Comparison of ENCODE assay signal across 13 cellular contexts in the genomic region with DNA sequence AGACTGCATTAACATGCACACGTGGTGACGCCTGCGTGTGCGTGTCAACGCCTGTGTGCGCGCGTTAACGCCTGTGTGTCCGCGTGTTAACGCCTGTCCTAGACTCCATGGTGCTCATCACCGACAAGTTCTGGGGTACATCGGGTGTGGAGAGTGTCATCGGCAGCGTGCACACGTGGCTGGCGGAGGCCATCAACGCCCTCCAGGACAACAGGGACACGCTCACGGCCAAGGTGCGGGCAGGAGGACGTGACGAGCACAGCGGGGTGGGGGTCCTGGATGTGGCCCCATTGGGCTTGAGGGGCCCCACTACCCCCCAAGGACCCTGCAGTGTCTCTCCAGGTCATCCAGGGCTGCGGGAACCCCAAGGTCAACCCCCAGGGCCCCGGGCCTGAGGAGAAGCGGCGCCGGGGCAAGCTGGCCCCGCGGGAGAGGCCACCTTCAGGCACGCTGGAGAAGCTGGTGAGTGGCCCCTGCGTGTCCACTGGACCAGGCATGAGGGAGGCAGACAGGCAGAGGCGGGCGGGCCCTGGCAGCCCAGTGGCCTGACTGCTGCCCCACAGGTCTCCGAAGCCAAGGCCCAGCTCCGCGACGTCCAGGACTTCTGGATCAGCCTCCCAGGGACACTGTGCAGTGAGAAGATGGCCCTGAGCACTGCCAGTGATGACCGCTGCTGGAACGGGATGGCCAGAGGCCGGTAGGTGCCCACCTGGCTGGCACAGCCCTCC. TPM values are rescaled to one million over a fixed set of nuclear protein-coding genes. Genes with fewer than 3 reads are reported as not detected.
A peak's percentile ranks its signal among the peaks of the same experiment; 100 is the strongest.
DNase-seq lines count a peak whose midpoint lies in the region; ATAC-seq and TF ChIP-seq lines count a peak whose summit lies in the region.
"Had no signal": no experiment of that assay in that cellular context is flagged by ENCODE, and none has a peak within 500 bp of the region (broad histone marks: within the 10 kb centered on the region; RNA-seq: fewer than 3 reads in every experiment).

No MANE protein-coding gene starts in this region.

- no peaks in the 10 kb centered on the region for H3K27me3 ChIP-seq in HCT116 (ENCODE audit: insufficient read depth, low read length)
- H3K27me3 ChIP-seq in hepatocyte: no peaks in the 10 kb centered on the region
- no peaks in the 10 kb centered on the region for H3K27me3 ChIP-seq in prostate gland (replicated peaks; ENCODE audit: insufficient read depth)

- peaks cover 0 to 15% of the 10 kb centered on the region in 2 experiments; a peak in 2 of 4 replicates for H3K36me3 ChIP-seq in HCT116 (ENCODE audit: control insufficient read depth in 1 of 2, insufficient read depth in 2 of 2, low read length in 2 of 2)
- H3K36me3 ChIP-seq in hepatocyte (replicated peaks; ENCODE audit: insufficient read depth, low read depth): no peaks in the 10 kb centered on the region
- no peaks in the 10 kb centered on the region for H3K36me3 ChIP-seq in prostate gland

- no peaks in the 10 kb centered on the region for H3K9me3 Mint-ChIP-seq in activated CD4-positive, alpha-beta memory T cell treated with anti-CD3 and anti-CD28 coated beads for 36 hours
- H3K9me3 Mint-ChIP-seq: activated T-cell treated with anti-CD3 and anti-CD28 coated beads, Interleukin-2, amount 50 U/mL, for 72 hours; CD8-positive, alpha-beta T cell; stimulated activated memory B cell treated with anti-CD40 and anti-IgM and Interleukin-4, amounts not matched to agents 10 μg/mL and 1 μg/mL and 100 μg/mL, for 72 hours had no signal

- H3K79me2 ChIP-seq in HCT116 (ENCODE audit: insufficient read depth, low read length) (no peaks in the 10 kb centered on the region), hepatocyte (no peaks in the 10 kb centered on the region)

- intact Hi-C loops in HCT116 (cut with micrococcal nuclease): no loop called here
- intact Hi-C loops in activated CD4-positive, alpha-beta memory T cell treated with anti-CD3 and anti-CD28 coated beads for 36 hours (cut with micrococcal nuclease): no loop called here
- intact Hi-C loops in prostate gland (cut with DNase I): no loop called here

- no TSS peak for BruUV-seq in HCT116 (replicated peaks; lab: Mats Ljungman, UMichigan)

- H3K36me3 Mint-ChIP-seq in activated CD4-positive, alpha-beta memory T cell treated with anti-CD3 and anti-CD28 coated beads for 36 hours: no peaks in the 10 kb centered on the region

- H3K4me1 Mint-ChIP-seq in activated CD4-positive, alpha-beta memory T cell treated with anti-CD3 and anti-CD28 coated beads for 36 hours (ENCODE audit: low read depth): no peaks in the 10 kb centered on the region

- H3K9me3 ChIP-seq in HCT116 (ENCODE audit: control insufficient read depth in 1 of 2, insufficient read depth in 1 of 2, low read depth in 1 of 2, low read length in 2 of 2): no peaks in the 10 kb centered on the region
- no peaks in the 10 kb centered on the region for H3K9me3 ChIP-seq in hepatocyte (ENCODE audit: low read depth)
- no peaks in the 10 kb centered on the region for H3K9me3 ChIP-seq in prostate gland

- H3K27me3 Mint-ChIP-seq in activated CD4-positive, alpha-beta memory T cell treated with anti-CD3 and anti-CD28 coated beads for 36 hours: no peaks in the 10 kb centered on the region
- H3K27me3 Mint-ChIP-seq: stimulated activated memory B cell treated with anti-CD40 and anti-IgM and Interleukin-4, amounts not matched to agents 10 μg/mL and 1 μg/mL and 100 μg/mL, for 72 hours had no signal

- no peak for TF ChIP-seq RAD21 in HCT116 (IDR thresholded peaks at IDR 0.05; ENCODE audit: low read depth)

- H3K9ac ChIP-seq in HCT116 (ENCODE audit: low read length): no peak overlapping the region

- H3K9me2 ChIP-seq in HCT116 (ENCODE audit: insufficient read depth) (no peaks in the 10 kb centered on the region), hepatocyte (replicated peaks; ENCODE audit: insufficient read depth) (no peaks in the 10 kb centered on the region)

- WGBS in hepatocyte (ENCODE audit: low lambda C conversion rate, missing lambda C conversion rate): 98% methylated on average over 38 of the region's 43 CpGs
- 83% methylated on average over 33 of the region's 43 CpGs for WGBS in prostate gland

- no peak overlapping the region for H3K4me3 Mint-ChIP-seq in activated CD4-positive, alpha-beta memory T cell treated with anti-CD3 and anti-CD28 coated beads for 36 hours
- H3K4me3 Mint-ChIP-seq: activated T-cell treated with anti-CD3 and anti-CD28 coated beads, Interleukin-2, amount 50 U/mL, for 72 hours; CD8-positive, alpha-beta T cell; stimulated activated memory B cell treated with anti-CD40 and anti-IgM and Interleukin-4, amounts not matched to agents 10 μg/mL and 1 μg/mL and 100 μg/mL, for 72 hours had no signal

- H3K4me3 ChIP-seq in HCT116 (replicated peaks in 1 of 2; ENCODE audit: low read depth in 1 of 2, low read length in 2 of 2): no peak overlapping the region
- no peak overlapping the region for H3K4me3 ChIP-seq in hepatocyte
- H3K4me3 ChIP-seq in prostate gland: no peak overlapping the region

- DNase-seq in HCT116 (ENCODE audit: low read depth, low spot score) (no peak), hepatocyte (ENCODE audit: low spot score) (peak; percentile 3), prostate gland (ENCODE audit: low spot score) (peak; percentile 3), NK-92 (lab: John Stamatoyannopoulos, UW; ENCODE audit: unreplicated experiment) (no peak)
- DNase-seq in activated CD4-positive, alpha-beta memory T cell treated with anti-CD3 and anti-CD28 coated beads for 36 hours: peak; percentile 3
- DNase-seq: activated T-cell treated with anti-CD3 and anti-CD28 coated beads, Interleukin-2, amount 50 U/mL, for 72 hours; effector CD4-positive, alpha-beta T cell; midbrain had no signal

- TF ChIP-seq POLR2A in HCT116 (IDR thresholded peaks at IDR 0.05; ENCODE audit: borderline replicate concordance, extremely low read depth, insufficient read depth, insufficient read length) (no peak), prostate gland (IDR thresholded peaks at IDR 0.05) (no peak)

- no peak overlapping the region for H3K27ac Mint-ChIP-seq in activated CD4-positive, alpha-beta memory T cell treated with anti-CD3 and anti-CD28 coated beads for 36 hours
- H3K27ac Mint-ChIP-seq: activated T-cell treated with anti-CD3 and anti-CD28 coated beads, Interleukin-2, amount 50 U/mL, for 72 hours; CD8-positive, alpha-beta T cell; stimulated activated memory B cell treated with anti-CD40 and anti-IgM and Interleukin-4, amounts not matched to agents 10 μg/mL and 1 μg/mL and 100 μg/mL, for 72 hours had no signal

- H3K4me1 ChIP-seq in HCT116 (ENCODE audit: control insufficient read depth in 1 of 2, insufficient read depth in 2 of 2, low read length in 2 of 2): no peaks in the 10 kb centered on the region
- H3K4me1 ChIP-seq in hepatocyte (ENCODE audit: insufficient read depth): no peaks in the 10 kb centered on the region
- no peaks in the 10 kb centered on the region for H3K4me1 ChIP-seq in prostate gland (replicated peaks)

- ATAC-seq in HCT116 (no peak), HG03045 (IDR thresholded peaks at IDR 0.05; ENCODE audit: unreplicated experiment) (no peak), GM19397 (IDR thresholded peaks at IDR 0.05; ENCODE audit: unreplicated experiment) (no peak)
- ATAC-seq: activated T-cell treated with anti-CD3 and anti-CD28 coated beads, Interleukin-2, amount 50 U/mL, for 72 hours; CD8-positive, alpha-beta T cell; stimulated activated memory B cell treated with anti-CD40 and anti-IgM and Interleukin-4, amounts not matched to agents 10 μg/mL and 1 μg/mL and 100 μg/mL, for 72 hours had no signal

- no peak overlapping the region for H2AFZ ChIP-seq in HCT116 (ENCODE audit: low read depth, low read length, poor library complexity, severe bottlenecking)
- no peak overlapping the region for H2AFZ ChIP-seq in hepatocyte

- CTCF ChIA-PET in HCT116 (lab: Charles Lee): no interaction called here
- CTCF ChIA-PET in activated CD4-positive, alpha-beta memory T cell treated with anti-CD3 and anti-CD28 coated beads for 36 hours (lab: Charles Lee): no interaction called here

- POLR2A ChIA-PET in HCT116 (lab: Charles Lee): no interaction called here
- POLR2A ChIA-PET in activated CD4-positive, alpha-beta memory T cell treated with anti-CD3 and anti-CD28 coated beads for 36 hours (lab: Charles Lee): no interaction called here

- H3K27ac ChIP-seq in HCT116 (ENCODE audit: low read depth, low read length) (no peak overlapping the region), hepatocyte (no peak overlapping the region), prostate gland (no peak overlapping the region)
- H3K27ac ChIP-seq: VCaP had no signal

- TF ChIP-seq CTCF in HCT116 (IDR thresholded peaks at IDR 0.05 in 2 of 3, conservative IDR thresholded peaks at IDR 0.05 in 1 of 3; ENCODE audit: borderline replicate concordance in 1 of 3, insufficient read depth in 1 of 3, low read depth in 2 of 3, low read length in 2 of 3) (no peak), hepatocyte (IDR thresholded peaks at IDR 0.05; ENCODE audit: poor library complexity) (no peak), prostate gland (IDR thresholded peaks at IDR 0.05) (no peak)

- H3K4me2 ChIP-seq in HCT116 (ENCODE audit: low read length): no peak overlapping the region
- no peak overlapping the region for H3K4me2 ChIP-seq in hepatocyte

- RAD21 ChIA-PET in HCT116 (lab: Charles Lee; ENCODE audit: low non-redundant PET in 1 of 2, low total read pairs in 2 of 2, uncharacterized antibody in 2 of 2, unreplicated experiment in 2 of 2): no interaction called here

- H4K20me1 ChIP-seq in HCT116 (ENCODE audit: insufficient read depth) (no peaks in the 10 kb centered on the region), hepatocyte (ENCODE audit: insufficient read depth, poor library complexity, severe bottlenecking) (no peaks in the 10 kb centered on the region)

TF ChIP-seq in HCT116, 20 proteins besides CTCF, POLR2A, EP300 and RAD21:
- peak; percentile 5; the same call in 1 of the 2 replicates for TF ChIP-seq POLR2AphosphoS5 (IDR thresholded peaks at IDR 0.05; ENCODE audit: low read depth, low read length)
- TF ChIP-seq, protein P1, sequence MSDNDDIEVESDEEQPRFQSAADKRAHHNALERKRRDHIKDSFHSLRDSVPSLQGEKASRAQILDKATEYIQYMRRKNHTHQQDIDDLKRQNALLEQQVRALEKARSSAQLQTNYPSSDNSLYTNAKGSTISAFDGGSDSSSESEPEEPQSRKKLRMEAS (IDR thresholded peaks at IDR 0.05): no peak

RNA-seq across cellular contexts. Expression of a gene that starts 29.2 kb away (rescaled TPM):
- total RNA-seq in HCT116 (2021; ENCODE audit: unreplicated experiment) (79.1 TPM), hepatocyte (57.8 and 71.4 TPM in 2 replicates), prostate gland (100 to 1,000 TPM in 1 of 2 donors, 10 to 100 TPM in 1; 80.7 to 447 TPM)
- polyA plus RNA-seq in HCT116 (2012): 53.8 and 67.7 TPM in 2 replicates
- total RNA-seq in activated CD4-positive, alpha-beta memory T cell treated with anti-CD3 and anti-CD28 coated beads for 36 hours: 1 to 10 TPM; 4.7 to 4.9 TPM
- 141 and 142 TPM in 2 replicates for polyA plus RNA-seq in hepatocyte

Comparison
In these comparisons a context has a peak if more than half of its experiments do, and no peak if none do; other contexts are left out.
1. DNase-seq: peak in activated CD4-positive, alpha-beta memory T cell treated with anti-CD3 and anti-CD28 coated beads for 36 hours (single experiment), hepatocyte (single experiment) and prostate gland (single experiment); none in HCT116 (single experiment) and NK-92 (single experiment).